ENCODE assay signal across 9 cellular contexts in genomic region chr14:92514844-92515509, GRCh38. TPM values are rescaled to one million over a fixed set of nuclear protein-coding genes. Genes with fewer than 3 reads are reported as not detected.
A peak's percentile ranks its signal among the peaks of the same experiment; 100 is the strongest.
DNase-seq lines count a peak whose midpoint lies in the region; ATAC-seq and TF ChIP-seq lines count a peak whose summit lies in the region.
"Had no signal": no experiment of that assay in that cellular context is flagged by ENCODE, and none has a peak within 500 bp of the region (broad histone marks: within the 10 kb centered on the region; RNA-seq: fewer than 3 reads in every experiment).

No MANE protein-coding gene starts in this region.

- no peaks in the 10 kb centered on the region for H3K27me3 Mint-ChIP-seq in IgD-negative memory B cell

- no peaks in the 10 kb centered on the region for H3K36me3 Mint-ChIP-seq in IgD-negative memory B cell

- peak overlapping the region; percentile 92 for H3K4me2 ChIP-seq in BLaER1

- DNase-seq in erythroblast (lab: John Stamatoyannopoulos, UW) = peak in 1 of 2 experiments; percentile 41
- DNase-seq in SW 1271 (lab: John Stamatoyannopoulos, UW) = no peak
- no peak for DNase-seq in NCI-H2227 treated with DMSO at 0.1 percent for 48 hours (lab: John Stamatoyannopoulos, UW)
- no peak for DNase-seq in H4 (ENCODE audit: low spot score)
- DNase-seq: kidney glomerular epithelial cell had no signal

- H4K20me1 ChIP-seq in BLaER1 = 0 out of 2 replicates have a peak, but pooled peaks cover 14% of the 10 kb centered on the region

- no peaks in the 10 kb centered on the region for H3K36me3 ChIP-seq in BLaER1
- no peaks in the 10 kb centered on the region for H3K36me3 ChIP-seq in neutrophil

- H3K9me3 ChIP-seq in BLaER1 (no peaks in the 10 kb centered on the region), neutrophil (no peaks in the 10 kb centered on the region)

- peaks cover 7% of the 10 kb centered on the region; the same call in 1 of the 2 replicates for H3K27me3 ChIP-seq in BLaER1
- no peaks in the 10 kb centered on the region for H3K27me3 ChIP-seq in neutrophil

- H3K4me3 Mint-ChIP-seq in IgD-negative memory B cell = peak overlapping the region; percentile 46 to 82 (median 74)

- H3K4me3 ChIP-seq in BLaER1 (peak overlapping the region; percentile 74), neutrophil (ENCODE audit: low read depth in 1 of 2, low read length in 1 of 2) (peak overlapping the region; percentile 89 to 93)

- H3K27ac Mint-ChIP-seq in IgD-negative memory B cell = peak overlapping the region in 2 of 3 donors; percentile 11 to 23

- H3K4me1 ChIP-seq in BLaER1 = peaks cover 34% of the 10 kb centered on the region
- H3K4me1 ChIP-seq in neutrophil (ENCODE audit: control insufficient read depth in 1 of 2, insufficient read depth in 1 of 2, low read depth in 1 of 2, low read length in 1 of 2) = peaks cover 67 to 70% of the 10 kb centered on the region in 2 experiments

- peak overlapping the region; percentile 85; the same call in 1 of the 2 replicates for H3K9ac ChIP-seq in BLaER1

- no peak for TF ChIP-seq CTCF in neutrophil (IDR thresholded peaks at IDR 0.05)

- H3K9me3 Mint-ChIP-seq in IgD-negative memory B cell = no peaks in the 10 kb centered on the region

- no peak for ATAC-seq in HG03378 (IDR thresholded peaks at IDR 0.05; ENCODE audit: unreplicated experiment)

- no peak overlapping the region; the same call in 1 of the 2 replicates for H3K27ac ChIP-seq in BLaER1
- peak overlapping the region; percentile 90 for H3K27ac ChIP-seq in neutrophil

- H3K4me1 Mint-ChIP-seq in IgD-negative memory B cell = peaks cover 17 to 21% (median 19%) of the 10 kb centered on the region in 3 donors

- TF ChIP-seq POLR2A in erythroblast (IDR thresholded peaks at IDR 0.05; ENCODE audit: low read length) = peak; percentile 24

RNA-seq across cellular contexts. Expression of gene RIN3, which starts 1.4 kb away (rescaled TPM):
- polyA plus RNA-seq in IgD-negative memory B cell = 29.4 TPM
- total RNA-seq in H4 (2014; rRNA removed; shearing (Covaris generic)) = 1.2 and 1.7 TPM in 2 replicates
